10 cellular contexts compared by ENCODE assay signal in the genomic region with DNA sequence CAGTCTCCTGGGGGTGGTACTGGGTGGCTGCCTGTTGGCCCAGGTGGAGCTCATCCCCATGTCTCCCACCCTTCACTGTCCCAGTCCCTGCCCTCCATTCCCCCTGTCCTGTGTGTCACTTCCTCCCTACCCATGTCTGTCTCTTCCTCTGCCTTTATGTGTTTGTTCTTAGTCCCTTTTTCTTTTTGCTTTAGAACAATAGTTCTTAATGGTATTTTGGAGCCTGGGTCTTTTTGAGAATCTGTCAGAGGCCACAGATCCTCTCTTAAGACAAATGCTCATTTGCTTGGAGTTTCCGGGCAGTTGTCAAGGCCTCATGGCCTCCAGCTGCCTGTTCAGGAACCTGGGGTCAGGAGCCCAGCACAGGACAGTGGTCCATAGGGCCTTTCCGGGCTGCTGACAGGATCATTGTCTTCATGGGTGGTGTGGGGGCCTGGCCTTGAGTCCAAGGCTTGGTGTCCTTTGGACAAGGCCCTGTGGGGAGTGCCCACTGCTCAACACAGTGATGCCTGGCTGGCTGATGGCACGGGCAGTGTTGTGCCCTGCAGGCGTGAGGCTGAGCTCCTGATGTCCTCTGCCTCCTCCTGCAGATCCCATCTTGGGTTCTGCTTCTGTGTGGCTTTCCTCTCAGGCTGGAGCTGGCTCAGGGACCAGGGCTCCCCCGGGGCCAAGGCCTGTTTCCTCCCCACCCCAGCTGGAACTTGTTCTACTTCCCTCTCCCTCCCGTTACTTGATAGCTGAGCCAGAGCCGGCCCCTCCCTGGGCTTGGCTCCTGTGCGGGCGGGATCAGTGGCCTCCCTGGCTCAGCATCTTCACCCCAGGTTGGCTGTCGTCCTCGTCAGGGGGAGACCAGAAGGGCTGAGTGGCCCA. TPM values are rescaled to one million over a fixed set of nuclear protein-coding genes. Genes with fewer than 3 reads are reported as not detected.
DNase-seq lines count a peak whose midpoint lies in the region; ATAC-seq and TF ChIP-seq lines count a peak whose summit lies in the region.
"Had no signal": no experiment of that assay in that cellular context is flagged by ENCODE, and none has a peak within 500 bp of the region (broad histone marks: within the 10 kb centered on the region; RNA-seq: fewer than 3 reads in every experiment).

No MANE protein-coding gene starts in this region.

- H3K4me1 ChIP-seq in heart left ventricle, result peaks cover 54 to 86% (median 78%) of the 10 kb centered on the region in 12 donors

- peaks cover 0 to 46% (median 23%) of the 10 kb centered on the region in 9 donors for H3K36me3 ChIP-seq in heart left ventricle

- no peaks in the 10 kb centered on the region for H3K27me3 Mint-ChIP-seq in activated B cell treated with CpG ODN at 0.5 μM for 24 hours

- H3K4me3 ChIP-seq in HFF-Myc (replicated peaks; ENCODE audit: low read depth, low read length) (peak overlapping the region; percentile 78), heart left ventricle (peak overlapping the region in 11 of 12 donors; percentile 13 to 99 (median 93)), skin epidermis (peak overlapping the region in 2 of 7 experiments; percentile 13 to 18)

- no peak for ATAC-seq in activated B cell treated with CpG ODN at 0.5 μM for 24 hours (ENCODE audit: low read depth)
- ATAC-seq in heart left ventricle, result peak in 3 of 4 donors; percentile 5 to 43 (median 5)
- no peak for ATAC-seq in GM19467 (IDR thresholded peaks at IDR 0.05; ENCODE audit: unreplicated experiment)

- TF ChIP-seq CTCF in HFF-Myc (IDR thresholded peaks at IDR 0.05; ENCODE audit: low read depth, low read length, missing control alignments) (no peak), activated B cell treated with CpG ODN at 0.5 μM for 24 hours (IDR thresholded peaks at IDR 0.05) (no peak), heart left ventricle (IDR thresholded peaks at IDR 0.05) (no peak)

- intact Hi-C loops in activated B cell treated with CpG ODN at 0.5 μM for 24 hours (cut with micrococcal nuclease) (no loop called here), heart left ventricle (cut with DNase I) (loop anchor here in 2 of 10 donors (10.0 kb wide), 2 partner anchors 138 to 378 kb away; a partner anchor contains a TSS)

- H3K36me3 Mint-ChIP-seq in activated B cell treated with CpG ODN at 0.5 μM for 24 hours (ENCODE audit: low read depth), result peaks cover 72% of the 10 kb centered on the region

- H3K9me3 ChIP-seq in heart left ventricle, result no peaks in the 10 kb centered on the region

- H3K27ac Mint-ChIP-seq in activated B cell treated with CpG ODN at 0.5 μM for 24 hours, result peak overlapping the region; percentile 92

- CTCF ChIA-PET in activated B cell treated with CpG ODN at 0.5 μM for 24 hours (lab: Charles Lee), result interaction anchor here (1.0 kb wide), 1 partner anchor 25 kb away, joined by 3 read pairs; a partner anchor contains a TSS

- 10 to 18% (median 14%) methylated on average over 6 to 11 of the region's 11 CpGs for WGBS in heart left ventricle, 4 donors

- H3K27ac ChIP-seq in heart left ventricle (peak overlapping the region; percentile 75 to 99 (median 97)), skin epidermis (peak overlapping the region in 20 of 21 experiments; percentile 29 to 98 (median 77))

- no peaks in the 10 kb centered on the region for H3K9me3 Mint-ChIP-seq in activated B cell treated with CpG ODN at 0.5 μM for 24 hours

- POLR2A ChIA-PET in activated B cell treated with CpG ODN at 0.5 μM for 24 hours (lab: Charles Lee), result interaction anchor here (0.6 to 9.6 kb wide), 7 partner anchors 9 to 112 kb away, joined by 3 to 287 read pairs (median 6); a partner anchor contains a TSS

- DNase-seq in HFF-Myc (ENCODE audit: extremely low read depth, low read depth) (no peak), activated B cell treated with CpG ODN at 0.5 μM for 24 hours (no peak), heart left ventricle (peak; percentile 82 to 88 (median 83)), SK-N-DZ (ENCODE audit: low spot score) (no peak), DMS114 treated with DMSO at 0.1 percent for 48 hours (lab: John Stamatoyannopoulos, UW; ENCODE audit: unreplicated experiment) (no peak)
- no peak for DNase-seq in activated effector memory CD4-positive, alpha-beta T cell treated with Interleukin-2 at 50 U/mL for 16 hours
- DNase-seq: NCI-H187 treated with DMSO at 0.1 percent for 48 hours had no signal

- H3K27me3 ChIP-seq in heart left ventricle, result no peaks in the 10 kb centered on the region

- no peak for TF ChIP-seq POLR2A in heart left ventricle (IDR thresholded peaks at IDR 0.05)

- peak overlapping the region; percentile 72 for H3K4me3 Mint-ChIP-seq in activated B cell treated with CpG ODN at 0.5 μM for 24 hours

- H3K4me1 Mint-ChIP-seq in activated B cell treated with CpG ODN at 0.5 μM for 24 hours, result peaks cover 90% of the 10 kb centered on the region

RNA-seq across cellular contexts. Expression of a gene that starts 3.5 kb away (rescaled TPM):
- total RNA-seq in activated B cell treated with CpG ODN at 0.5 μM for 24 hours, result 136 and 147 TPM in 2 replicates
- 10 to 100 TPM; 38.1 to 85.1 (median 49.2) TPM for total RNA-seq in heart left ventricle
- 10 to 100 TPM; 53.5 to 91.8 TPM for polyA plus RNA-seq in heart left ventricle
- polyA plus RNA-seq in SK-N-DZ (2014; cell fraction: cytosol; rRNA removed), result 60.7 and 81.0 TPM in 2 replicates
- polyA plus RNA-seq in SK-N-DZ (2014; cell fraction: nucleus; rRNA removed), result 85.8 and 106 TPM in 2 replicates

RNA-seq across cellular contexts. Expression of a gene that starts 24.5 kb away (rescaled TPM):
- total RNA-seq in activated B cell treated with CpG ODN at 0.5 μM for 24 hours, result 90.6 and 98.1 TPM in 2 replicates
- total RNA-seq in heart left ventricle, result 10 to 100 TPM; 12.3 to 31.3 (median 15.0) TPM
- 10 to 100 TPM; 23.7 to 50.1 TPM for polyA plus RNA-seq in heart left ventricle
- polyA plus RNA-seq in SK-N-DZ (2014; cell fraction: cytosol; rRNA removed), result 12.7 and 14.5 TPM in 2 replicates
- 11.5 and 12.8 TPM in 2 replicates for polyA plus RNA-seq in SK-N-DZ (2014; cell fraction: nucleus; rRNA removed)

RNA-seq across cellular contexts. Expression of a gene that starts 27.2 kb away (rescaled TPM):
- total RNA-seq in activated B cell treated with CpG ODN at 0.5 μM for 24 hours, result 1.1 and 1.4 TPM in 2 replicates
- total RNA-seq in heart left ventricle, result 1 to 10 TPM in 2 of 9 donors, under 1 TPM in 2, not detected in 5; 0.72 to 3.0 (median 0.99) TPM
- 1 to 10 TPM in 1 of 2 donors, under 1 TPM in 1; 0.99 to 1.0 TPM for polyA plus RNA-seq in heart left ventricle
- not detected in 2 replicates for polyA plus RNA-seq in SK-N-DZ (2014; cell fraction: cytosol; rRNA removed)
- polyA plus RNA-seq in SK-N-DZ (2014; cell fraction: nucleus; rRNA removed), result 3.9 TPM in 1 of 2 replicates, not detected in the other
- total RNA-seq: lung microvascular endothelial cell had no signal

RNA-seq across cellular contexts. Expression of a gene that starts 47.7 kb away (rescaled TPM):
- total RNA-seq in activated B cell treated with CpG ODN at 0.5 μM for 24 hours (not detected in 2 replicates), heart left ventricle (under 1 TPM in 1 of 9 donors, not detected in 8; 0.16 TPM)
- polyA plus RNA-seq in heart left ventricle, result not detected
- not detected in 2 replicates for polyA plus RNA-seq in SK-N-DZ (2014; cell fraction: cytosol; rRNA removed)
- not detected in 2 replicates for polyA plus RNA-seq in SK-N-DZ (2014; cell fraction: nucleus; rRNA removed)
- total RNA-seq: lung microvascular endothelial cell had no signal

RNA-seq across cellular contexts. Expression of a gene that starts 51.5 kb away (rescaled TPM):
- total RNA-seq in activated B cell treated with CpG ODN at 0.5 μM for 24 hours (138 TPM in 2 replicates), heart left ventricle (10 to 100 TPM; 22.5 to 50.2 (median 31.6) TPM)
- polyA plus RNA-seq in heart left ventricle, result 10 to 100 TPM; 23.5 to 32.3 TPM
- 163 TPM in 2 replicates for polyA plus RNA-seq in SK-N-DZ (2014; cell fraction: cytosol; rRNA removed)
- polyA plus RNA-seq in SK-N-DZ (2014; cell fraction: nucleus; rRNA removed), result 165 and 289 TPM in 2 replicates

Comparison
In these comparisons a context has a peak if more than half of its experiments do, and no peak if none do; other contexts are left out.
1. DNase-seq: peak in heart left ventricle (5 of 5); none in HFF-Myc (single experiment), activated B cell treated with CpG ODN at 0.5 μM for 24 hours (single experiment), SK-N-DZ (single experiment), activated effector memory CD4-positive, alpha-beta T cell treated with Interleukin-2 at 50 U/mL for 16 hours (single experiment) and DMS114 treated with DMSO at 0.1 percent for 48 hours (single experiment).
2. ATAC-seq: peak in heart left ventricle (3 of 4); none in activated B cell treated with CpG ODN at 0.5 μM for 24 hours (single experiment) and GM19467 (single experiment).